Comparison of ENCODE assay signal across 16 cellular contexts in the genomic region with DNA sequence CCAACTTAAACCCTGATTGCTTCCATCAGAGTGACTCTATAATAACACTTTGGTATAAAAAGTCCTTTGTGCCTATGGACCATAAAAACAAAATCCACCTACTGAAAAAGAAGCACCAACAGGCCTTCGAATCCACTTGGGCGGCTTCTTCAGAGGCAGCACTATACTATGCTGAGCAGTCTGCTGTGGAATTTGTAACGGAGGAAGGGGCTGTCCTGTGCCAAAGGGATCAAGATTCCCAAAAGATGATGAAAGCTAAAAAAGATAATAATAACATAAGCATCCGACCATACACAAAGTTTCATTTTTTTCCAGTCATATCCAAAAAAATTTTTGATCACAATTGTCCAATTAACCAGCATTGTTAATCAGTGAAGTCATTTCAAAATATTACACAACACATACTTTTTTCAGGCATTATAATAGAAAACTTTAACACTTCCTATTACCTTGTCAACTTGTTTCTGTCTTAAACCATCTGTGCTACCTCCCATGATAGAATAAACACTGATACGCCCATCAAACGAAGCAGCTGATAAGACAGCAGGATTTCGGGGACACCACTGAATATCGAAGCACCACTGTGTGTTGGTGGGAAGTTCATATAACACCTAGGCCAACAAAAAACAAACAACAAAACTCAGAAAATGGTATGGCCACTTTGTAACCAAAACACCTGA. TPM values are rescaled to one million over a fixed set of nuclear protein-coding genes. Genes with fewer than 3 reads are reported as not detected.
DNase-seq lines count a peak whose midpoint lies in the region; ATAC-seq and TF ChIP-seq lines count a peak whose summit lies in the region.
"Had no signal": no experiment of that assay in that cellular context is flagged by ENCODE, and none has a peak within 500 bp of the region (broad histone marks: within the 10 kb centered on the region; RNA-seq: fewer than 3 reads in every experiment).

No MANE protein-coding gene starts in this region.

- peaks cover 23% of the 10 kb centered on the region for H3K79me2 ChIP-seq in fibroblast of lung (ENCODE audit: control insufficient read depth, insufficient read depth, low read length)

- H3K27me3 ChIP-seq in fibroblast of lung (ENCODE audit: control insufficient read depth, insufficient read depth, low read length) = no peaks in the 10 kb centered on the region

- H3K9me3 ChIP-seq in fibroblast of lung (ENCODE audit: control insufficient read depth, insufficient read depth, low read depth, low read length) = no peaks in the 10 kb centered on the region

- TF ChIP-seq CTCF in fibroblast of lung (conservative IDR thresholded peaks at IDR 0.05 in 1 of 2, IDR thresholded peaks at IDR 0.05 in 1 of 2; ENCODE audit: low read depth in 1 of 2, low read length in 2 of 2) = no peak
- TF ChIP-seq CTCF in type B pancreatic cell (conservative IDR thresholded peaks at IDR 0.05) = no peak
- TF ChIP-seq CTCF in GM20000 (IDR thresholded peaks at IDR 0.05; ENCODE audit: extremely low read depth, missing control alignments) = no peak

- peak overlapping the region; percentile 28 for H3K27ac Mint-ChIP-seq in stimulated activated naive CD8-positive, alpha-beta T cell treated with anti-CD3 and anti-CD28 coated beads, Interleukin-15, Interleukin-2, amounts not matched to agents 100 ng/mL and 50 ng/mL, for 24 hours
- H3K27ac Mint-ChIP-seq in T-cell (peak overlapping the region; percentile 64 to 78), type B pancreatic cell (peak overlapping the region; percentile 40)

- CTCF ChIA-PET in T-cell (lab: Charles Lee) = no interaction called here

- H3K4me2 ChIP-seq in fibroblast of lung (ENCODE audit: extremely low read depth, insufficient read depth, low read length) = no peak overlapping the region

- ATAC-seq in stimulated activated naive CD8-positive, alpha-beta T cell treated with anti-CD3 and anti-CD28 coated beads, Interleukin-15, Interleukin-2, amounts not matched to agents 100 U/mL and 50 U/mL, for 24 hours = no peak
- no peak for ATAC-seq in T-cell (replicated peaks in 1 of 4)
- ATAC-seq: right cardiac atrium; stimulated activated memory B cell treated with anti-CD40 and anti-IgM and Interleukin-4, amounts not matched to agents 10 μg/mL and 1 μg/mL and 100 μg/mL, for 72 hours had no signal

- peaks cover 81% of the 10 kb centered on the region for H3K36me3 Mint-ChIP-seq in stimulated activated naive CD8-positive, alpha-beta T cell treated with anti-CD3 and anti-CD28 coated beads, Interleukin-15, Interleukin-2, amounts not matched to agents 100 ng/mL and 50 ng/mL, for 24 hours (ENCODE audit: low read depth)
- H3K36me3 Mint-ChIP-seq in T-cell = peaks cover 51% of the 10 kb centered on the region
- H3K36me3 Mint-ChIP-seq in type B pancreatic cell = peaks cover 30% of the 10 kb centered on the region

- H3K4me1 Mint-ChIP-seq in stimulated activated naive CD8-positive, alpha-beta T cell treated with anti-CD3 and anti-CD28 coated beads, Interleukin-15, Interleukin-2, amounts not matched to agents 100 ng/mL and 50 ng/mL, for 24 hours (ENCODE audit: low read depth) = peaks cover 29% of the 10 kb centered on the region
- peaks cover 22 to 27% (median 26%) of the 10 kb centered on the region in 3 donors for H3K4me1 Mint-ChIP-seq in T-cell
- H3K4me1 Mint-ChIP-seq in type B pancreatic cell (ENCODE audit: unreplicated experiment) = no peaks in the 10 kb centered on the region

- H3K9me3 Mint-ChIP-seq in stimulated activated naive CD8-positive, alpha-beta T cell treated with anti-CD3 and anti-CD28 coated beads, Interleukin-15, Interleukin-2, amounts not matched to agents 100 ng/mL and 50 ng/mL, for 24 hours = no peaks in the 10 kb centered on the region
- H3K9me3 Mint-ChIP-seq in T-cell (no peaks in the 10 kb centered on the region), type B pancreatic cell (no peaks in the 10 kb centered on the region)
- H3K9me3 Mint-ChIP-seq: stimulated activated memory B cell treated with anti-CD40 and anti-IgM and Interleukin-4, amounts not matched to agents 10 μg/mL and 1 μg/mL and 100 μg/mL, for 72 hours had no signal

- H3K27ac ChIP-seq in fibroblast of lung (ENCODE audit: insufficient read depth, low read length) = peak overlapping the region; percentile 18

- peaks cover 14% of the 10 kb centered on the region for H3K36me3 ChIP-seq in fibroblast of lung (ENCODE audit: control insufficient read depth, insufficient read depth, low read length)

- H4K20me1 ChIP-seq in fibroblast of lung (ENCODE audit: control insufficient read depth, extremely low read depth, insufficient read depth, low read length) = no peaks in the 10 kb centered on the region

- no peak overlapping the region for H3K9ac ChIP-seq in fibroblast of lung (ENCODE audit: insufficient read depth, low read length)

- no peaks in the 10 kb centered on the region for H3K27me3 Mint-ChIP-seq in stimulated activated naive CD8-positive, alpha-beta T cell treated with anti-CD3 and anti-CD28 coated beads, Interleukin-15, Interleukin-2, amounts not matched to agents 100 ng/mL and 50 ng/mL, for 24 hours
- H3K27me3 Mint-ChIP-seq in T-cell = no peaks in the 10 kb centered on the region
- no peaks in the 10 kb centered on the region for H3K27me3 Mint-ChIP-seq in type B pancreatic cell
- H3K27me3 Mint-ChIP-seq: stimulated activated memory B cell treated with anti-CD40 and anti-IgM and Interleukin-4, amounts not matched to agents 10 μg/mL and 1 μg/mL and 100 μg/mL, for 72 hours had no signal

- no peak overlapping the region for H2AFZ ChIP-seq in fibroblast of lung (ENCODE audit: low read length)

- H3K4me3 ChIP-seq in fibroblast of lung (replicated peaks in 1 of 4; ENCODE audit: control extremely low read depth in 1 of 4, insufficient read depth in 1 of 4, low read depth in 3 of 4, low read length in 4 of 4) = no peak overlapping the region

- peaks cover 5% of the 10 kb centered on the region for H3K4me1 ChIP-seq in fibroblast of lung (ENCODE audit: control insufficient read depth, extremely low read depth, insufficient read depth, low read length)

- POLR2A ChIA-PET in T-cell (lab: Charles Lee) = interaction anchor here in 1 of 2 donors (0.6 kb wide), 1 partner anchor 189 kb away, joined by 4 read pairs; no protein-coding TSS in a partner anchor

- no peak overlapping the region for H3K4me3 Mint-ChIP-seq in stimulated activated naive CD8-positive, alpha-beta T cell treated with anti-CD3 and anti-CD28 coated beads, Interleukin-15, Interleukin-2, amounts not matched to agents 100 ng/mL and 50 ng/mL, for 24 hours
- no peak overlapping the region for H3K4me3 Mint-ChIP-seq in T-cell
- no peak overlapping the region for H3K4me3 Mint-ChIP-seq in type B pancreatic cell
- H3K4me3 Mint-ChIP-seq: stimulated activated memory B cell treated with anti-CD40 and anti-IgM and Interleukin-4, amounts not matched to agents 10 μg/mL and 1 μg/mL and 100 μg/mL, for 72 hours had no signal

- no peak for DNase-seq in stimulated activated naive CD8-positive, alpha-beta T cell treated with anti-CD3 and anti-CD28 coated beads, Interleukin-15, Interleukin-2, amounts not matched to agents 100 U/mL and 50 U/mL, for 24 hours
- DNase-seq in T-cell (no peak), fibroblast of lung (ENCODE audit: low read depth in 2 of 2) (peak in 1 of 2 donors; percentile 23), type B pancreatic cell (ENCODE audit: extremely low spot score, unreplicated experiment) (no peak), GM20000 (ENCODE audit: low spot score) (no peak), NCI-H345 treated with DMSO at 0.1 percent for 48 hours (lab: John Stamatoyannopoulos, UW; ENCODE audit: unreplicated experiment) (no peak), NCI-H510A treated with DMSO at 0.1 percent for 48 hours (lab: John Stamatoyannopoulos, UW) (no peak)
- DNase-seq: activated effector memory CD4-positive, alpha-beta T cell treated with anti-CD3 and anti-CD28 coated beads, Interleukin-2, amount 50 U/mL, for 16 hours; C1 segment of cervical spinal cord; caudate nucleus; left cardiac atrium; NCI-H1092 treated with DMSO at 0.1 percent for 48 hours; right cardiac atrium; SW 1271 had no signal

RNA-seq across cellular contexts. Expression of a gene that starts 24.1 kb away (rescaled TPM):
- total RNA-seq in T-cell = 100 to 1,000 TPM; 107 to 146 (median 130) TPM
- total RNA-seq in fibroblast of lung = 297 and 342 TPM in 2 replicates
- 421 and 472 TPM in 2 replicates for polyA plus RNA-seq in fibroblast of lung
- polyA plus RNA-seq in fibroblast of lung (2012) = 226 and 287 TPM in 2 replicates
- 148 and 211 TPM in 2 replicates for polyA minus RNA-seq in fibroblast of lung (ENCODE audit: low replicate concordance)
- total RNA-seq in type B pancreatic cell (ENCODE audit: low replicate concordance) = 233 and 295 TPM in 2 replicates

RNA-seq across cellular contexts. Expression of a gene that starts 33.7 kb away (rescaled TPM):
- total RNA-seq in T-cell (1 to 10 TPM; 2.3 to 4.1 (median 3.0) TPM), fibroblast of lung (5.6 and 6.2 TPM in 2 replicates), type B pancreatic cell (ENCODE audit: low replicate concordance) (5.3 and 8.4 TPM in 2 replicates)
- 1.7 and 2.4 TPM in 2 replicates for polyA plus RNA-seq in fibroblast of lung
- polyA plus RNA-seq in fibroblast of lung (2012) = 0.82 and 1.0 TPM in 2 replicates
- polyA minus RNA-seq in fibroblast of lung (ENCODE audit: low replicate concordance) = 0.98 TPM in 1 of 2 replicates, not detected in the other
